ENCODE assay signal across 12 cellular contexts in the genomic region with DNA sequence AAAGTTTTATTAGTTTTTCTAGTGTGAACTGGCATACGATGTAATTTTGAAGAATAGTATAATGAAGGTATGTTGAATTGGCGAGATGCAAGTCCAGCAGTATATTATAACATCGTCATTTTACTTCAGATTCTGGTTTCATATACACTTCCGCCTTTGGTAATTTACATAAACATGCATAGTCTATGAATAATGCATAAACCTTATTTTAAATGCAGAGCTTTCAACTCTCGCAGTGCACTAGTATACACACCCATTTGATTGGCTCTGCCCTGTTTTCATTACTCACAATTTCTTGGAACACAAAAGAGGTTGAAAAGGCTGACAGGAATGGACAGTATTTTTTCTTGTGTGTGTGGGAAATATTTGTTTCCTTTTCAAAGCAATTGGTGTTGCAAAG.
"Had no signal": no experiment of that assay in that cellular context is flagged by ENCODE, and none has a peak within 500 bp of the region (broad histone marks: within the 10 kb centered on the region; RNA-seq: fewer than 3 reads in every experiment).

No MANE protein-coding gene starts in this region.

- DNase-seq: activated CD4-positive, alpha-beta T cell treated with anti-CD3 and anti-CD28 coated beads, Interleukin-2, amount 50 U/mL, for 1 hour; activated naive CD4-positive, alpha-beta T cell treated with anti-CD3 and anti-CD28 coated beads for 36 hours; activated naive CD8-positive, alpha-beta T cell treated with anti-CD3 and anti-CD28 coated beads, Interleukin-2, amount 50 U/mL, for 24 hours; activated T-cell treated with anti-CD3 and anti-CD28 coated beads for 4 hours; stimulated activated naive CD8-positive, alpha-beta T cell treated with anti-CD3 and anti-CD28 coated beads, Interleukin-15, amount 100 ng/mL, for 72 hours; upper lobe of right lung had no signal

- H3K4me3 ChIP-seq: ascending aorta, cardiac muscle cell, prostate gland, thoracic aorta, upper lobe of right lung had no signal

- H3K4me1 ChIP-seq: ascending aorta, prostate gland, upper lobe of right lung had no signal

- H3K36me3 ChIP-seq: ascending aorta, cardiac muscle cell, prostate gland, thoracic aorta, upper lobe of right lung had no signal

- H3K27me3 ChIP-seq: ascending aorta, cardiac muscle cell, upper lobe of right lung had no signal

- H3K9me3 ChIP-seq: ascending aorta, prostate gland, thoracic aorta, upper lobe of right lung had no signal

- ATAC-seq: activated naive CD8-positive, alpha-beta T cell treated with anti-CD3 and anti-CD28 coated beads, Interleukin-2, amount 50 U/mL, for 24 hours; activated T-helper 17 cell treated with anti-CD3 and anti-CD28 coated beads, Interleukin-2, amount 50 U/mL, for 72 hours; esophagus mucosa; stimulated activated naive CD8-positive, alpha-beta T cell treated with anti-CD3 and anti-CD28 coated beads, Interleukin-15, amount 100 ng/mL, for 72 hours; upper lobe of right lung had no signal

- H3K27ac ChIP-seq: ascending aorta, cardiac muscle cell, prostate gland, thoracic aorta, upper lobe of right lung had no signal
